8 cellular contexts compared by ENCODE assay signal in genomic region chr11:113305440-113306336, GRCh38. TPM values are rescaled to one million over a fixed set of nuclear protein-coding genes. Genes with fewer than 3 reads are reported as not detected.
A peak's percentile ranks its signal among the peaks of the same experiment; 100 is the strongest.
DNase-seq lines count a peak whose midpoint lies in the region; ATAC-seq and TF ChIP-seq lines count a peak whose summit lies in the region.

No MANE protein-coding gene starts in this region.

- no peaks in the 10 kb centered on the region for H3K9me3 ChIP-seq in testis

- no peak overlapping the region for H3K27ac ChIP-seq in testis

- H3K4me3 ChIP-seq in AG10803 (ENCODE audit: low read length) (no peak overlapping the region), fibroblast of the aortic adventitia (ENCODE audit: low read depth, low read length) (no peak overlapping the region), testis (no peak overlapping the region)

- DNase-seq in AG10803 (ENCODE audit: low read depth) = peak; percentile 54
- peak; percentile 55 for DNase-seq in HK-2 (ENCODE audit: unreplicated experiment)
- peak; percentile 83 for DNase-seq in OCI-M1 (lab: John Stamatoyannopoulos, UW)
- peak; percentile 76 to 79 for DNase-seq in activated T-cell treated with anti-CD3 and anti-CD28 coated beads, Interleukin-2, amount 50 U/mL, for 72 hours
- DNase-seq in fibroblast of the aortic adventitia (ENCODE audit: low read depth) = peak; percentile 68
- peak in 52 of 56 donors; percentile 8 to 90 (median 60) for DNase-seq in nucleus accumbens (lab: John Stamatoyannopoulos, UW)
- peak; percentile 86 for DNase-seq in testis

- peaks cover 15% of the 10 kb centered on the region for H3K27me3 Mint-ChIP-seq in activated T-cell treated with anti-CD3 and anti-CD28 coated beads, Interleukin-2, amount 50 U/mL, for 72 hours (ENCODE audit: low read depth)

- no peak overlapping the region for H3K27ac Mint-ChIP-seq in activated T-cell treated with anti-CD3 and anti-CD28 coated beads, Interleukin-2, amount 50 U/mL, for 72 hours

- H3K4me1 ChIP-seq in testis = no peaks in the 10 kb centered on the region

- no peaks in the 10 kb centered on the region for H3K36me3 Mint-ChIP-seq in activated T-cell treated with anti-CD3 and anti-CD28 coated beads, Interleukin-2, amount 50 U/mL, for 72 hours (ENCODE audit: insufficient read depth in 2 of 2)

- no peaks in the 10 kb centered on the region for H3K27me3 ChIP-seq in testis

- H3K4me3 Mint-ChIP-seq in activated T-cell treated with anti-CD3 and anti-CD28 coated beads, Interleukin-2, amount 50 U/mL, for 72 hours = no peak overlapping the region

- 48 to 62% methylated on average over 12 of the region's 12 CpGs for WGBS in testis, 2 donors

- TF ChIP-seq POLR2A in testis (IDR thresholded peaks at IDR 0.05) = no peak

- ATAC-seq in GM18868 (IDR thresholded peaks at IDR 0.05; ENCODE audit: unreplicated experiment) = peak; percentile 92
- ATAC-seq in activated T-cell treated with anti-CD3 and anti-CD28 coated beads, Interleukin-2, amount 50 U/mL, for 72 hours (replicated peaks in 1 of 2) = peak; percentile 88 to 93

- intact Hi-C loops in testis (cut with DNase I; ENCODE audit: low total_unique reads) = loop anchor here (5.0 to 10.0 kb wide), 2 partner anchors 219 to 417 kb away; no protein-coding TSS in a partner anchor

- no peaks in the 10 kb centered on the region for H3K9me3 Mint-ChIP-seq in activated T-cell treated with anti-CD3 and anti-CD28 coated beads, Interleukin-2, amount 50 U/mL, for 72 hours

- no peaks in the 10 kb centered on the region for H3K36me3 ChIP-seq in testis (ENCODE audit: low read depth, missing control alignments)

- TF ChIP-seq CTCF in AG10803 (conservative IDR thresholded peaks at IDR 0.05; ENCODE audit: low read length) (peak; percentile 99), fibroblast of the aortic adventitia (IDR thresholded peaks at IDR 0.05; ENCODE audit: insufficient read depth, low read length) (peak; percentile 97), testis (IDR thresholded peaks at IDR 0.05) (peak; percentile 74 to 81 (median 77))

- peaks cover 4% of the 10 kb centered on the region for H3K4me1 Mint-ChIP-seq in activated T-cell treated with anti-CD3 and anti-CD28 coated beads, Interleukin-2, amount 50 U/mL, for 72 hours (ENCODE audit: low read depth)

RNA-seq across cellular contexts. Expression of gene TTC12, which starts 8.7 kb away (rescaled TPM):
- 10 to 100 TPM; 11.4 to 17.4 TPM for total RNA-seq in activated T-cell treated with anti-CD3 and anti-CD28 coated beads, Interleukin-2, amount 50 U/mL, for 72 hours
- total RNA-seq in fibroblast of the aortic adventitia (ENCODE audit: low replicate concordance) = 9.8 and 12.7 TPM in 2 replicates
- total RNA-seq in testis = 10 to 100 TPM; 42.1 to 81.3 TPM
- polyA plus RNA-seq in testis (ENCODE audit: insufficient read depth, low read depth, low replicate concordance) = 123 TPM
